Comparison of ENCODE assay signal across 8 cellular contexts in genomic region chr16:67198238-67198734, GRCh38. TPM values are rescaled to one million over a fixed set of nuclear protein-coding genes. Genes with fewer than 3 reads are reported as not detected.
DNase-seq lines count a peak whose midpoint lies in the region; ATAC-seq and TF ChIP-seq lines count a peak whose summit lies in the region.

No MANE protein-coding gene starts in this region.

- H3K27me3 ChIP-seq in Caco-2 (replicated peaks; ENCODE audit: control insufficient read depth, insufficient read depth, low read length) = no peaks in the 10 kb centered on the region
- no peaks in the 10 kb centered on the region for H3K27me3 ChIP-seq in HUES48 (ENCODE audit: control insufficient read depth, insufficient read depth, low read length)

- H3K9me3 ChIP-seq in Caco-2 = no peaks in the 10 kb centered on the region
- no peaks in the 10 kb centered on the region for H3K9me3 ChIP-seq in HUES48 (ENCODE audit: control insufficient read depth, insufficient read depth, low read length)

- intact Hi-C loops in Caco-2 (cut with micrococcal nuclease; ENCODE audit: unreplicated experiment) = loop anchor here (2.0 kb wide), 1 partner anchor 29 kb away; the partner anchor contains the start of gene TMEM208
- intact Hi-C loops in head of caudate nucleus (cut with DNase I) = no loop called here

- BruUV-seq in Caco-2 (replicated peaks; lab: Mats Ljungman, UMichigan) = no TSS peak

- no peak overlapping the region for H3K27ac Mint-ChIP-seq in Caco-2 (ENCODE audit: unreplicated experiment)

- peaks cover 23% of the 10 kb centered on the region for H3K4me1 Mint-ChIP-seq in Caco-2 (ENCODE audit: low read depth, unreplicated experiment)

- no peak overlapping the region for H3K27ac ChIP-seq in HUES48 (ENCODE audit: low read depth, low read length)

- no peaks in the 10 kb centered on the region for H3K27me3 Mint-ChIP-seq in Caco-2 (ENCODE audit: insufficient read depth, unreplicated experiment)

- H3K4me3 ChIP-seq in Caco-2 (ENCODE audit: low read depth, low read length) (0 out of 2 replicates have a peak overlapping the region, but pooled peaks have one; percentile 11), HUES48 (ENCODE audit: low read depth, low read length) (peak overlapping the region; percentile 94), WI38 (ENCODE audit: low read depth, low read length) (no peak overlapping the region)

- DNase-seq in Caco-2 (peak in 1 of 2 experiments; percentile 53), head of caudate nucleus (peak in 40 of 42 donors; percentile 40 to 83 (median 68)), renal cortical epithelial cell (ENCODE audit: low read depth) (peak; percentile 52), GF-D8 (lab: John Stamatoyannopoulos, UW) (no peak)

- ATAC-seq in HG03378 (IDR thresholded peaks at IDR 0.05; ENCODE audit: unreplicated experiment) (no peak), GM18519 (IDR thresholded peaks at IDR 0.05; ENCODE audit: low FRiP score, unreplicated experiment) (no peak)

- H3K4me1 ChIP-seq in Caco-2 (peaks cover 27% of the 10 kb centered on the region), HUES48 (ENCODE audit: control insufficient read depth, insufficient read depth, low read length) (peaks cover 6% of the 10 kb centered on the region; the same call in 1 of the 2 replicates)

- POLR2A ChIA-PET in Caco-2 (lab: Charles Lee) = interaction anchor here (0.5 to 1.4 kb wide), 3 partner anchors 13 to 70 kb away, joined by 3 to 4 read pairs (median 3); no protein-coding TSS in a partner anchor

- CTCF ChIA-PET in Caco-2 (lab: Charles Lee) = interaction anchor here (0.5 to 2.7 kb wide), 11 partner anchors 11 to 288 kb away, joined by 3 to 24 read pairs (median 6); partner anchors contain the start of genes FHOD1, NOL3, SLC9A5 and TMEM208

- TF ChIP-seq CTCF in Caco-2 (IDR thresholded peaks at IDR 0.05; ENCODE audit: insufficient read depth in 1 of 2, low read depth in 1 of 2, low read length in 1 of 2, severe bottlenecking in 1 of 2, unreplicated experiment in 1 of 2) (peak; percentile 40 to 58), WI38 (IDR thresholded peaks at IDR 0.05; ENCODE audit: low read depth, low read length) (peak; percentile 47; the same call in 1 of the 2 replicates)

- H3K9ac ChIP-seq in HUES48 (ENCODE audit: low read depth, low read length) = no peak overlapping the region

- peak overlapping the region; percentile 84 for H3K4me3 Mint-ChIP-seq in Caco-2 (ENCODE audit: unreplicated experiment)

- no peaks in the 10 kb centered on the region for H3K9me3 Mint-ChIP-seq in Caco-2 (ENCODE audit: unreplicated experiment)

- H3K36me3 Mint-ChIP-seq in Caco-2 (ENCODE audit: insufficient read depth, unreplicated experiment) = peaks cover 63% of the 10 kb centered on the region

- H3K36me3 ChIP-seq in Caco-2 (ENCODE audit: control insufficient read depth, insufficient read depth, low read length) (peaks cover 15% of the 10 kb centered on the region), HUES48 (ENCODE audit: control insufficient read depth, insufficient read depth, low read length) (peaks cover 60% of the 10 kb centered on the region)

RNA-seq across cellular contexts. Expression of gene ELMO3, which starts 0.6 kb away (rescaled TPM):
- total RNA-seq in Caco-2 (2022) (27.8 and 28.7 TPM in 2 replicates), renal cortical epithelial cell (3.1 and 20.1 TPM in 2 replicates)

RNA-seq across cellular contexts. Expression of gene E2F4, which starts 6.3 kb away (rescaled TPM):
- total RNA-seq in Caco-2 (2022) = 113 and 115 TPM in 2 replicates
- 39.2 and 56.0 TPM in 2 replicates for total RNA-seq in renal cortical epithelial cell

RNA-seq across cellular contexts. Expression of gene EXOC3L1, which starts 8.3 kb away (rescaled TPM):
- 0.61 and 0.72 TPM in 2 replicates for total RNA-seq in Caco-2 (2022)
- 0.35 and 0.52 TPM in 2 replicates for total RNA-seq in renal cortical epithelial cell

RNA-seq across cellular contexts. Expression of gene MATCAP1, which starts 14.5 kb away (rescaled TPM):
- total RNA-seq in Caco-2 (2022) = 22.2 and 28.6 TPM in 2 replicates
- 3.3 and 10.7 TPM in 2 replicates for total RNA-seq in renal cortical epithelial cell

RNA-seq across cellular contexts. Expression of gene NOL3, which starts 27.9 kb away (rescaled TPM):
- total RNA-seq in Caco-2 (2022) (17.4 and 22.4 TPM in 2 replicates), renal cortical epithelial cell (26.2 and 27.1 TPM in 2 replicates)
